In genomic region chr5:132176543-132176945, GRCh38 we compare ENCODE assay signal across 14 cellular contexts. TPM values are rescaled to one million over a fixed set of nuclear protein-coding genes. Genes with fewer than 3 reads are reported as not detected.
DNase-seq lines count a peak whose midpoint lies in the region; ATAC-seq and TF ChIP-seq lines count a peak whose summit lies in the region.
"Had no signal": no experiment of that assay in that cellular context is flagged by ENCODE, and none has a peak within 500 bp of the region (broad histone marks: within the 10 kb centered on the region; RNA-seq: fewer than 3 reads in every experiment).

No MANE protein-coding gene starts in this region.

- H3K27me3 Mint-ChIP-seq in activated CD4-positive, alpha-beta memory T cell treated with anti-CD3 and anti-CD28 coated beads, Interleukin-2, amount 10 ng/mL, durations not matched to agents 7 days and 5 days, result peaks cover 4% of the 10 kb centered on the region

- H3K27me3 ChIP-seq in testis, result no peaks in the 10 kb centered on the region
- H3K27me3 ChIP-seq: esophagus muscularis mucosa had no signal

- peak overlapping the region; percentile 58 for H3K27ac Mint-ChIP-seq in activated CD4-positive, alpha-beta memory T cell treated with anti-CD3 and anti-CD28 coated beads, Interleukin-2, amount 10 ng/mL, durations not matched to agents 7 days and 5 days

- peak overlapping the region; percentile 42 for H3K4me3 Mint-ChIP-seq in activated CD4-positive, alpha-beta memory T cell treated with anti-CD3 and anti-CD28 coated beads, Interleukin-2, amount 10 ng/mL, durations not matched to agents 7 days and 5 days

- H3K9me3 Mint-ChIP-seq in activated CD4-positive, alpha-beta memory T cell treated with anti-CD3 and anti-CD28 coated beads, Interleukin-2, amount 10 ng/mL, durations not matched to agents 7 days and 5 days, result no peaks in the 10 kb centered on the region

- no peak for TF ChIP-seq POLR2A in testis (IDR thresholded peaks at IDR 0.05)

- intact Hi-C loops in testis (cut with DNase I; ENCODE audit: low total_unique reads), result no loop called here

- CTCF ChIA-PET in activated CD4-positive, alpha-beta memory T cell treated with anti-CD3 and anti-CD28 coated beads, Interleukin-2, amount 10 ng/mL, durations not matched to agents 7 days and 5 days (lab: Charles Lee), result interaction anchor here (0.6 to 1.5 kb wide), 3 partner anchors 62 to 114 kb away, joined by 3 to 4 read pairs (median 4); no protein-coding TSS in a partner anchor

- TF ChIP-seq CTCF in testis (IDR thresholded peaks at IDR 0.05), result no peak

- H3K4me1 Mint-ChIP-seq in activated CD4-positive, alpha-beta memory T cell treated with anti-CD3 and anti-CD28 coated beads, Interleukin-2, amount 10 ng/mL, durations not matched to agents 7 days and 5 days, result peaks cover 42% of the 10 kb centered on the region

- peak; percentile 39 for DNase-seq in stimulated activated CD4-positive, alpha-beta T cell treated with anti-CD3 and anti-CD28 coated beads, Interleukin-15, amount 100 ng/mL, for 24 hours
- DNase-seq in stimulated activated CD4-positive, alpha-beta T cell treated with anti-CD3 and anti-CD28 coated beads, Interleukin-4, amount 100 ng/mL, for 1 hour, result no peak
- DNase-seq in Kasumi-1 (lab: John Stamatoyannopoulos, UW) (peak; percentile 25 to 38), testis (no peak), iPS-NIHi7 (ENCODE audit: extremely low spot score) (no peak), dedifferentiated amniotic fluid mesenchymal stem cell (ENCODE audit: extremely low spot score) (no peak)
- peak; percentile 34 for DNase-seq in activated CD4-positive, alpha-beta memory T cell treated with anti-CD3 and anti-CD28 coated beads, Interleukin-2, amount 10 ng/mL, durations not matched to agents 7 days and 5 days
- DNase-seq: NCI-H345 had no signal

- H3K4me1 ChIP-seq in testis, result no peaks in the 10 kb centered on the region

- H3K9me3 ChIP-seq in testis, result no peaks in the 10 kb centered on the region
- H3K9me3 ChIP-seq: esophagus muscularis mucosa had no signal

- WGBS in testis, 2 donors, result 82 to 92% methylated on average over 5 of the region's 5 CpGs

- no peaks in the 10 kb centered on the region for H3K36me3 ChIP-seq in testis (ENCODE audit: low read depth, missing control alignments)
- H3K36me3 ChIP-seq: esophagus muscularis mucosa had no signal

- H3K27ac ChIP-seq in testis, result no peak overlapping the region
- H3K27ac ChIP-seq: C4-2B, esophagus muscularis mucosa, SK-N-MC, skin epidermis had no signal

- no peak overlapping the region for H3K4me3 ChIP-seq in testis
- H3K4me3 ChIP-seq: esophagus muscularis mucosa, SK-N-MC, skin epidermis had no signal

- ATAC-seq in HG03378 (IDR thresholded peaks at IDR 0.05; ENCODE audit: unreplicated experiment), result no peak

- POLR2A ChIA-PET in activated CD4-positive, alpha-beta memory T cell treated with anti-CD3 and anti-CD28 coated beads, Interleukin-2, amount 10 ng/mL, durations not matched to agents 7 days and 5 days (lab: Charles Lee), result interaction anchor here (1.7 kb wide), 1 partner anchor 13 kb away, joined by 4 read pairs; no protein-coding TSS in a partner anchor

- no peaks in the 10 kb centered on the region for H3K36me3 Mint-ChIP-seq in activated CD4-positive, alpha-beta memory T cell treated with anti-CD3 and anti-CD28 coated beads, Interleukin-2, amount 10 ng/mL, durations not matched to agents 7 days and 5 days (ENCODE audit: low read depth)

RNA-seq across cellular contexts. Expression of gene P4HA2, which starts 51.1 kb away (rescaled TPM):
- total RNA-seq in activated CD4-positive, alpha-beta memory T cell treated with anti-CD3 and anti-CD28 coated beads, Interleukin-2, amount 10 ng/mL, durations not matched to agents 7 days and 5 days, result 10 to 100 TPM in 1 of 2 experiments, 1 to 10 TPM in 1; 9.7 to 10.5 TPM
- 10 to 100 TPM; 20.4 to 22.8 TPM for total RNA-seq in testis
- polyA plus RNA-seq in testis (ENCODE audit: insufficient read depth, low read depth, low replicate concordance), result 25.4 TPM
- polyA plus RNA-seq: naive thymus-derived CD4-positive, alpha-beta T cell had no signal

Comparison
In these comparisons a context has a peak if more than half of its experiments do, and no peak if none do; other contexts are left out.
1. DNase-seq: peak in stimulated activated CD4-positive, alpha-beta T cell treated with anti-CD3 and anti-CD28 coated beads, Interleukin-15, amount 100 ng/mL, for 24 hours (single experiment), Kasumi-1 (2 of 2) and activated CD4-positive, alpha-beta memory T cell treated with anti-CD3 and anti-CD28 coated beads, Interleukin-2, amount 10 ng/mL, durations not matched to agents 7 days and 5 days (single experiment); none in stimulated activated CD4-positive, alpha-beta T cell treated with anti-CD3 and anti-CD28 coated beads, Interleukin-4, amount 100 ng/mL, for 1 hour (single experiment), testis (single experiment), iPS-NIHi7 (single experiment) and dedifferentiated amniotic fluid mesenchymal stem cell (single experiment).